39 cellular contexts compared by ENCODE assay signal in the genomic region with DNA sequence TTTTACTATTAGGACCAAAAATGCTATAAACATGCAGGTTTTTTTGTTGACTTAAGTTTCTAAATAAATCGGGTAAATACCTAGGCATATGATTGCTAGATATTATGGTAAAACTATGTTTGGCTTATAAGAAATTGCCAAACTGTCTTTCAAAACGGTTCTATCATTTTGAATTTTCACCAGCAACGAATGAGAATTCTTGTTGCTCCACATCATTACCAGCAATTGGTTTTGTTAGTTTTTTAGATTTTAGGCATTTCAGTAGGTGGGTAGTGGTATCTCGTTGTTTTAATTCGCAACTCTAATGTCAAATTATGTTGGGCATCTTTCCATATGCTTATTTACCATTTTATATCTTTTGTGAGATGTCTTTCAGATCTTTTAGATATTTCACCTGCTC.
"Had no signal": no experiment of that assay in that cellular context is flagged by ENCODE, and none has a peak within 500 bp of the region (broad histone marks: within the 10 kb centered on the region; RNA-seq: fewer than 3 reads in every experiment).

No MANE protein-coding gene starts in this region.

- DNase-seq: activated effector memory CD4-positive, alpha-beta T cell treated with anti-CD3 and anti-CD28 coated beads, Interleukin-2, amount 50 U/mL, for 16 hours; activated effector memory CD4-positive, alpha-beta T cell treated with Interleukin-2 at 50 U/mL for 16 hours; activated gamma-delta T cell; activated gamma-delta T cell treated with Interleukin-2 at 50 U/mL for 16 hours; activated naive CD4-positive, alpha-beta T cell; activated naive CD4-positive, alpha-beta T cell treated with anti-CD3 and anti-CD28 coated beads for 36 hours; activated naive CD4-positive, alpha-beta T cell treated with anti-CD3 and anti-CD28 coated beads, Interleukin-2, amount 10 ng/mL, durations not matched to agents 7 days and 5 days; activated naive CD4-positive, alpha-beta T cell treated with anti-CD3 and anti-CD28 coated beads, Interleukin-2, amount 50 U/mL, for 16 hours; activated naive CD4-positive, alpha-beta T cell treated with Interleukin-2 at 50 U/mL for 16 hours; activated naive CD8-positive, alpha-beta T cell treated with anti-CD3 and anti-CD28 coated beads for 36 hours; activated naive CD8-positive, alpha-beta T cell treated with anti-CD3 and anti-CD28 coated beads, Interleukin-2, amount 10 ng/mL, durations not matched to agents 7 days and 5 days; activated naive CD8-positive, alpha-beta T cell treated with anti-CD3 and anti-CD28 coated beads, Interleukin-2, amount 50 U/mL, for 24 hours; activated T-cell treated with anti-CD3 and anti-CD28 coated beads, Interleukin-2, amount 50 U/mL, for 4 hours; activated T-cell treated with anti-CD3 and anti-CD28 coated beads, Interleukin-2, amount 50 U/mL, for 48 hours; activated T-cell treated with anti-CD3 and anti-CD28 coated beads, Interleukin-2, amount 50 U/mL, for 72 hours; adrenal gland; amniotic stem cell; amygdala; anterior cingulate cortex; aorta; body of pancreas; brain microvascular endothelial cell; caudate nucleus; central memory CD4-positive, alpha-beta T cell; cerebellar nuclear complex had no signal

- H3K36me3 ChIP-seq: adrenal gland, ascending aorta, brain microvascular endothelial cell, breast epithelium, cardiac muscle cell had no signal

- H3K27ac ChIP-seq: adrenal gland, ascending aorta, body of pancreas, brain microvascular endothelial cell, breast epithelium, cardiac muscle cell had no signal

- H3K9me3 ChIP-seq: adrenal gland, ascending aorta, body of pancreas, breast epithelium had no signal

- H3K4me1 ChIP-seq: adrenal gland, ascending aorta, body of pancreas, breast epithelium had no signal

- H3K4me3 ChIP-seq: adrenal gland, ascending aorta, body of pancreas, breast epithelium, cardiac muscle cell had no signal

- H3K4me1 Mint-ChIP-seq: activated naive CD4-positive, alpha-beta T cell treated with anti-CD3 and anti-CD28 coated beads, Interleukin-2, amount 10 ng/mL, durations not matched to agents 7 days and 5 days; activated naive CD4-positive, alpha-beta T cell treated with anti-CD3 and anti-CD28 coated beads, Interleukin-2, amount 50 U/mL, for 24 hours; activated naive CD8-positive, alpha-beta T cell treated with anti-CD3 and anti-CD28 coated beads for 36 hours; activated naive CD8-positive, alpha-beta T cell treated with anti-CD3 and anti-CD28 coated beads, Interleukin-2, amount 10 ng/mL, durations not matched to agents 7 days and 5 days; activated naive CD8-positive, alpha-beta T cell treated with anti-CD3 and anti-CD28 coated beads, Interleukin-2, amount 50 U/mL, for 24 hours; activated T-helper 17 cell treated with anti-CD3 and anti-CD28 coated beads, Interleukin-2, amount 50 U/mL, for 72 hours; brain; central memory CD8-positive, alpha-beta T cell had no signal

- H3K27ac Mint-ChIP-seq: activated naive CD4-positive, alpha-beta T cell treated with anti-CD3 and anti-CD28 coated beads for 36 hours; activated naive CD4-positive, alpha-beta T cell treated with anti-CD3 and anti-CD28 coated beads, Interleukin-2, amount 10 ng/mL, durations not matched to agents 7 days and 5 days; activated naive CD4-positive, alpha-beta T cell treated with anti-CD3 and anti-CD28 coated beads, Interleukin-2, amount 50 U/mL, for 24 hours; activated naive CD4-positive, alpha-beta T cell treated with anti-CD3 and anti-CD28 coated beads, Interleukin-2, amount 50 U/mL, for 72 hours; activated naive CD8-positive, alpha-beta T cell; activated naive CD8-positive, alpha-beta T cell treated with anti-CD3 and anti-CD28 coated beads for 36 hours; activated naive CD8-positive, alpha-beta T cell treated with anti-CD3 and anti-CD28 coated beads, Interleukin-2, amount 10 ng/mL, durations not matched to agents 7 days and 5 days; activated naive CD8-positive, alpha-beta T cell treated with anti-CD3 and anti-CD28 coated beads, Interleukin-2, amount 50 U/mL, for 24 hours; activated T-cell treated with anti-CD3 and anti-CD28 coated beads, Interleukin-2, amount 50 U/mL, for 72 hours; activated T-helper 1 cell treated with anti-CD3 and anti-CD28 coated beads, Interleukin-12 subunit alpha, Interleukin-12 subunit beta, Interleukin-2, Interleukin-4 antibody, amounts not matched to agents 30 ng/mL and 10 ng/mL and 1 ng/mL, durations not matched to agents 14 hours and 24 hours and 36 hours; activated T-helper 17 cell treated with anti-CD3 and anti-CD28 coated beads, Interleukin-2, amount 50 U/mL, for 72 hours; activated T-helper 2 cell treated with anti-CD3 and anti-CD28 coated beads, Interferon-gamma antibody, Interleukin-2, Interleukin-4, amounts not matched to agents 10 μg/mL and 5 μg/mL and 100 μg/mL, durations not matched to agents 14 hours and 24 hours and 36 hours; brain had no signal

- H3K27me3 Mint-ChIP-seq: activated naive CD4-positive, alpha-beta T cell treated with anti-CD3 and anti-CD28 coated beads, Interleukin-2, amount 10 ng/mL, durations not matched to agents 7 days and 5 days; activated naive CD4-positive, alpha-beta T cell treated with anti-CD3 and anti-CD28 coated beads, Interleukin-2, amount 50 U/mL, for 24 hours; activated naive CD8-positive, alpha-beta T cell; activated naive CD8-positive, alpha-beta T cell treated with anti-CD3 and anti-CD28 coated beads for 36 hours; activated naive CD8-positive, alpha-beta T cell treated with anti-CD3 and anti-CD28 coated beads, Interleukin-2, amount 10 ng/mL, durations not matched to agents 7 days and 5 days; activated naive CD8-positive, alpha-beta T cell treated with anti-CD3 and anti-CD28 coated beads, Interleukin-2, amount 50 U/mL, for 24 hours; activated T-helper 17 cell treated with anti-CD3 and anti-CD28 coated beads, Interleukin-2, amount 50 U/mL, for 72 hours; brain; central memory CD8-positive, alpha-beta T cell had no signal

- H3K4me3 Mint-ChIP-seq: activated naive CD4-positive, alpha-beta T cell treated with anti-CD3 and anti-CD28 coated beads for 36 hours; activated naive CD4-positive, alpha-beta T cell treated with anti-CD3 and anti-CD28 coated beads, Interleukin-2, amount 10 ng/mL, durations not matched to agents 7 days and 5 days; activated naive CD4-positive, alpha-beta T cell treated with anti-CD3 and anti-CD28 coated beads, Interleukin-2, amount 50 U/mL, for 24 hours; activated naive CD8-positive, alpha-beta T cell; activated naive CD8-positive, alpha-beta T cell treated with anti-CD3 and anti-CD28 coated beads for 36 hours; activated naive CD8-positive, alpha-beta T cell treated with anti-CD3 and anti-CD28 coated beads, Interleukin-2, amount 10 ng/mL, durations not matched to agents 7 days and 5 days; activated naive CD8-positive, alpha-beta T cell treated with anti-CD3 and anti-CD28 coated beads, Interleukin-2, amount 50 U/mL, for 24 hours; activated T-cell treated with anti-CD3 and anti-CD28 coated beads, Interleukin-2, amount 50 U/mL, for 4 hours; activated T-cell treated with anti-CD3 and anti-CD28 coated beads, Interleukin-2, amount 50 U/mL, for 72 hours; activated T-helper 1 cell treated with anti-CD3 and anti-CD28 coated beads, Interleukin-12 subunit alpha, Interleukin-12 subunit beta, Interleukin-2, Interleukin-4 antibody, amounts not matched to agents 30 ng/mL and 10 ng/mL and 1 ng/mL, durations not matched to agents 14 hours and 24 hours and 36 hours; activated T-helper 17 cell treated with anti-CD3 and anti-CD28 coated beads, Interleukin-2, amount 50 U/mL, for 72 hours; brain; central memory CD8-positive, alpha-beta T cell had no signal

- FAIRE-seq: astrocyte, bronchial epithelial cell, colon had no signal

- ATAC-seq: activated naive CD4-positive, alpha-beta T cell treated with anti-CD3 and anti-CD28 coated beads, Interleukin-2, amount 50 U/mL, for 72 hours; activated naive CD8-positive, alpha-beta T cell treated with anti-CD3 and anti-CD28 coated beads, Interleukin-2, amount 50 U/mL, for 24 hours; activated T-cell treated with anti-CD3 and anti-CD28 coated beads, Interleukin-2, amount 50 U/mL, for 4 hours; activated T-cell treated with anti-CD3 and anti-CD28 coated beads, Interleukin-2, amount 50 U/mL, for 72 hours; activated T-helper 17 cell treated with anti-CD3 and anti-CD28 coated beads, Interleukin-2, amount 50 U/mL, for 72 hours; body of pancreas had no signal

- H3K9me3 Mint-ChIP-seq: activated T-helper 17 cell treated with anti-CD3 and anti-CD28 coated beads, Interleukin-2, amount 50 U/mL, for 72 hours; activated T-helper 2 cell treated with anti-CD3 and anti-CD28 coated beads, Interferon-gamma antibody, Interleukin-2, Interleukin-4, amounts not matched to agents 10 μg/mL and 5 μg/mL and 100 μg/mL, durations not matched to agents 14 hours and 24 hours and 36 hours; brain had no signal

- H3K36me3 Mint-ChIP-seq: activated naive CD4-positive, alpha-beta T cell treated with anti-CD3 and anti-CD28 coated beads, Interleukin-2, amount 10 ng/mL, durations not matched to agents 7 days and 5 days; activated naive CD4-positive, alpha-beta T cell treated with anti-CD3 and anti-CD28 coated beads, Interleukin-2, amount 50 U/mL, for 24 hours; activated naive CD4-positive, alpha-beta T cell treated with anti-CD3 and anti-CD28 coated beads, Interleukin-2, amount 50 U/mL, for 72 hours; activated naive CD8-positive, alpha-beta T cell; activated naive CD8-positive, alpha-beta T cell treated with anti-CD3 and anti-CD28 coated beads for 36 hours; activated naive CD8-positive, alpha-beta T cell treated with anti-CD3 and anti-CD28 coated beads, Interleukin-2, amount 10 ng/mL, durations not matched to agents 7 days and 5 days; brain had no signal

- H3K27me3 ChIP-seq: adrenal gland, ascending aorta, body of pancreas, brain microvascular endothelial cell, breast epithelium, cardiac muscle cell had no signal
